Comparison of ENCODE assay signal across 19 cellular contexts in genomic region chr10:130409931-130410330, GRCh38.
A peak's percentile ranks its signal among the peaks of the same experiment; 100 is the strongest.
DNase-seq lines count a peak whose midpoint lies in the region; ATAC-seq, FAIRE-seq and TF ChIP-seq lines count a peak whose summit lies in the region.
"Had no signal": no experiment of that assay in that cellular context is flagged by ENCODE, and none has a peak within 500 bp of the region (broad histone marks: within the 10 kb centered on the region; RNA-seq: fewer than 3 reads in every experiment).

No MANE protein-coding gene starts in this region.

- H4K8ac ChIP-seq in H1 (ENCODE audit: extremely low read depth, insufficient read depth, low read length): no peak overlapping the region

- H3K9ac ChIP-seq in H1 (replicated peaks in 1 of 4; ENCODE audit: extremely low read depth in 1 of 4, low read depth in 3 of 4, low read length in 3 of 4): no peak overlapping the region

- H2BK12ac ChIP-seq in H1 (ENCODE audit: low read depth, low read length): no peak overlapping the region

- FAIRE-seq in H1 (lab: Jason Lieb, UNC): no peak
- FAIRE-seq: A204.1, G401.6, GM12891, HepG2, HTR-8/SVneo had no signal

- CTCF ChIA-PET in H1 (lab: Charles Lee; ENCODE audit: partially characterized antibody): interaction anchor here (1.0 kb wide), 1 partner anchor 8 kb away, joined by 3 read pairs; no protein-coding TSS in a partner anchor
- CTCF ChIA-PET in Calu3 (lab: Charles Lee): no interaction called here

- DNase-seq in Right ventricle myocardium inferior (ENCODE audit: missing footprints) (peak; percentile 13), left cardiac atrium (no peak), H1 (ENCODE audit: low read depth in 1 of 2, low spot score in 2 of 2) (no peak), nephron progenitor cell (no peak), type B pancreatic cell (ENCODE audit: extremely low spot score, unreplicated experiment) (peak; percentile 54), medulla oblongata (ENCODE audit: extremely low spot score) (no peak), Calu3 (no peak)
- no peak for DNase-seq in activated naive CD4-positive, alpha-beta T cell treated with Interleukin-2 at 50 U/mL for 16 hours
- DNase-seq: CD4-positive, alpha-beta T cell; DMS79; GOT3; HCEC 1CT; HFFc6 had no signal

- POLR2A ChIA-PET in H1 (lab: Charles Lee; ENCODE audit: partially characterized antibody): no interaction called here

- BruUV-seq in Calu3 (replicated peaks; lab: Mats Ljungman, UMichigan): no TSS peak

- no peak for TF ChIP-seq EP300 in H1 (IDR thresholded peaks at IDR 0.05; ENCODE audit: borderline replicate concordance in 1 of 2, low read depth in 2 of 2, low read length in 2 of 2)

- H3K4me1 Mint-ChIP-seq in nephron progenitor cell (peaks cover 57% of the 10 kb centered on the region), type B pancreatic cell (ENCODE audit: unreplicated experiment) (peaks cover 3% of the 10 kb centered on the region), Calu3 (ENCODE audit: low read depth, unreplicated experiment) (no peaks in the 10 kb centered on the region)
- H3K4me1 Mint-ChIP-seq: B cell had no signal

- no peaks in the 10 kb centered on the region for H3K36me3 Mint-ChIP-seq in nephron progenitor cell (ENCODE audit: low read depth)
- no peaks in the 10 kb centered on the region for H3K36me3 Mint-ChIP-seq in type B pancreatic cell
- H3K36me3 Mint-ChIP-seq in Calu3 (ENCODE audit: insufficient read depth, unreplicated experiment): no peaks in the 10 kb centered on the region

- H3K9me3 ChIP-seq in H1 (ENCODE audit: insufficient read depth in 2 of 2, low read depth in 1 of 2, low read length in 1 of 2): no peaks in the 10 kb centered on the region

- no peaks in the 10 kb centered on the region for H4K20me1 ChIP-seq in H1 (replicated peaks in 1 of 2; ENCODE audit: control insufficient read depth in 1 of 2, insufficient read depth in 2 of 2, low read length in 2 of 2)

- TF ChIP-seq RAD21 in H1 (IDR thresholded peaks at IDR 0.05 in 1 of 2, conservative IDR thresholded peaks at IDR 0.05 in 1 of 2; ENCODE audit: low read depth in 2 of 2, low read length in 2 of 2): no peak

- H3K36me3 ChIP-seq in H1 (ENCODE audit: control insufficient read depth in 2 of 4, insufficient read depth in 4 of 4, low read length in 3 of 4): no peaks in the 10 kb centered on the region

- H3K23me2 ChIP-seq in H1 (ENCODE audit: low read depth, low read length): no peaks in the 10 kb centered on the region

- 88% methylated on average over 9 of the region's 10 CpGs; no CpG with 5 or more reads in 1 of the 2 experiments for WGBS in H1 (ENCODE audit: extremely low coverage in 1 of 2, insufficient coverage in 1 of 2, insufficient read length in 1 of 2, insufficient replicate concordance in 2 of 2, low coverage in 1 of 2, low lambda C conversion rate in 2 of 2, missing lambda C conversion rate in 1 of 2), 2 experiments

- H3K4me1 ChIP-seq in H1 (replicated peaks in 1 of 4; ENCODE audit: control insufficient read depth in 3 of 4, insufficient read depth in 4 of 4, low read length in 3 of 4): 0 out of 7 replicates have a peak, but pooled peaks cover 0 to 4% (median 0%) of the 10 kb centered on the region in 4 experiments

- no peaks in the 10 kb centered on the region for H3K79me2 ChIP-seq in H1 (ENCODE audit: control insufficient read depth in 1 of 2, insufficient read depth in 2 of 2, low read length in 2 of 2)

- H3K79me1 ChIP-seq in H1 (ENCODE audit: low read depth, low read length): no peaks in the 10 kb centered on the region

- TF ChIP-seq CTCF in H1 (IDR thresholded peaks at IDR 0.05; ENCODE audit: control extremely low read depth in 1 of 3, insufficient read depth in 1 of 3, low read depth in 1 of 3, low read length in 3 of 3) (no peak), nephron progenitor cell (IDR thresholded peaks at IDR 0.05) (no peak), type B pancreatic cell (conservative IDR thresholded peaks at IDR 0.05) (no peak), Calu3 (IDR thresholded peaks at IDR 0.05; ENCODE audit: unreplicated experiment) (no peak)

- H3K23ac ChIP-seq in H1 (ENCODE audit: insufficient read length): no peak overlapping the region

- H3K4me3 ChIP-seq in H1 (ENCODE audit: extremely low read depth in 1 of 4, insufficient read depth in 2 of 4, low read depth in 3 of 4, low read length in 4 of 4): no peak overlapping the region

- H4K5ac ChIP-seq in H1 (ENCODE audit: insufficient read length, low read depth, low read length): no peak overlapping the region

- H3K27ac Mint-ChIP-seq in nephron progenitor cell: peak overlapping the region; percentile 9
- no peak overlapping the region for H3K27ac Mint-ChIP-seq in type B pancreatic cell
- no peak overlapping the region for H3K27ac Mint-ChIP-seq in Calu3 (ENCODE audit: unreplicated experiment)
- H3K27ac Mint-ChIP-seq: B cell; CD4-positive, alpha-beta T cell; HFFc6 had no signal

- H3K14ac ChIP-seq in H1 (ENCODE audit: insufficient read length): no peak overlapping the region

- H2BK15ac ChIP-seq in H1 (ENCODE audit: low read length): no peak overlapping the region

- H3K4me2 ChIP-seq in H1 (ENCODE audit: insufficient read depth in 1 of 2, low read depth in 2 of 2, low read length in 2 of 2): no peak overlapping the region

- no peak overlapping the region for H4K91ac ChIP-seq in H1 (replicated peaks; ENCODE audit: insufficient read length, low read length)

- H3K4ac ChIP-seq in H1 (replicated peaks; ENCODE audit: insufficient read length, low read depth, low read length): no peak overlapping the region

- no peak for ATAC-seq in Right ventricle myocardium inferior
- ATAC-seq in left cardiac atrium: no peak
- ATAC-seq: HepG2 had no signal

- intact Hi-C loops in Right ventricle myocardium inferior (cut with DNase I) (no loop called here), left cardiac atrium (cut with DNase I) (no loop called here), Calu3 (cut with micrococcal nuclease; ENCODE audit: unreplicated experiment) (no loop called here)

- H3K56ac ChIP-seq in H1 (replicated peaks; ENCODE audit: insufficient read length, low read depth, low read length): no peak overlapping the region

- no peaks in the 10 kb centered on the region for H3K9me3 Mint-ChIP-seq in nephron progenitor cell
- no peaks in the 10 kb centered on the region for H3K9me3 Mint-ChIP-seq in type B pancreatic cell
- H3K9me3 Mint-ChIP-seq in Calu3 (ENCODE audit: low read depth, unreplicated experiment): peaks cover 9% of the 10 kb centered on the region
- H3K9me3 Mint-ChIP-seq: CD4-positive, alpha-beta T cell had no signal

- no peak for TF ChIP-seq POLR2A in H1 (IDR thresholded peaks at IDR 0.05; ENCODE audit: control extremely low read depth in 1 of 2, low read depth in 2 of 2, low read length in 2 of 2)

- peak overlapping the region; percentile 80; the same call in 1 of the 2 replicates for H2BK20ac ChIP-seq in H1 (ENCODE audit: low read length)

- H2BK120ac ChIP-seq in H1 (replicated peaks; ENCODE audit: low read depth, low read length): no peak overlapping the region

- no peak overlapping the region for H3K27ac ChIP-seq in H1 (ENCODE audit: low read depth, low read length)

- H2AK5ac ChIP-seq in H1 (ENCODE audit: low read depth, low read length): no peak overlapping the region

- no peak overlapping the region for H3K18ac ChIP-seq in H1 (ENCODE audit: extremely low read depth, low read length)

- H2AFZ ChIP-seq in H1 (ENCODE audit: low read length): no peak overlapping the region

- H3K4me3 Mint-ChIP-seq in nephron progenitor cell: no peak overlapping the region
- H3K4me3 Mint-ChIP-seq in type B pancreatic cell: no peak overlapping the region
- no peak overlapping the region for H3K4me3 Mint-ChIP-seq in Calu3 (ENCODE audit: low read depth, unreplicated experiment)
- H3K4me3 Mint-ChIP-seq: B cell; CD4-positive, alpha-beta T cell; HFFc6 had no signal

- H3K27me3 Mint-ChIP-seq in nephron progenitor cell (ENCODE audit: low read depth, poor library complexity) (peaks cover 12% of the 10 kb centered on the region), type B pancreatic cell (peaks cover 15% of the 10 kb centered on the region), Calu3 (ENCODE audit: unreplicated experiment) (no peaks in the 10 kb centered on the region)
- H3K27me3 Mint-ChIP-seq: B cell had no signal

- no peaks in the 10 kb centered on the region for H3K27me3 ChIP-seq in H1 (replicated peaks in 1 of 4; ENCODE audit: control insufficient read depth in 3 of 4, extremely low read depth in 1 of 4, insufficient read depth in 3 of 4, low read length in 3 of 4)

- H2BK5ac ChIP-seq in H1 (ENCODE audit: low read depth, low read length): no peak overlapping the region

TF ChIP-seq in H1, 55 proteins besides CTCF, POLR2A, EP300 and RAD21:
- no peak for TF ChIP-seq USF2 (IDR thresholded peaks at IDR 0.05; ENCODE audit: low read length)
- TF ChIP-seq E2F6 (IDR thresholded peaks at IDR 0.05): 0 out of 2 replicates have a peak, but pooled peaks have one; percentile 27

Comparison
In these comparisons a context has a peak if more than half of its experiments do, and no peak if none do; other contexts are left out.
1. DNase-seq: peak in Right ventricle myocardium inferior (single experiment) and type B pancreatic cell (single experiment); none in left cardiac atrium (single experiment), H1 (0 of 2), nephron progenitor cell (single experiment), medulla oblongata (single experiment), Calu3 (single experiment) and activated naive CD4-positive, alpha-beta T cell treated with Interleukin-2 at 50 U/mL for 16 hours (single experiment).